Comparison of ENCODE assay signal across 8 cellular contexts in the genomic region with DNA sequence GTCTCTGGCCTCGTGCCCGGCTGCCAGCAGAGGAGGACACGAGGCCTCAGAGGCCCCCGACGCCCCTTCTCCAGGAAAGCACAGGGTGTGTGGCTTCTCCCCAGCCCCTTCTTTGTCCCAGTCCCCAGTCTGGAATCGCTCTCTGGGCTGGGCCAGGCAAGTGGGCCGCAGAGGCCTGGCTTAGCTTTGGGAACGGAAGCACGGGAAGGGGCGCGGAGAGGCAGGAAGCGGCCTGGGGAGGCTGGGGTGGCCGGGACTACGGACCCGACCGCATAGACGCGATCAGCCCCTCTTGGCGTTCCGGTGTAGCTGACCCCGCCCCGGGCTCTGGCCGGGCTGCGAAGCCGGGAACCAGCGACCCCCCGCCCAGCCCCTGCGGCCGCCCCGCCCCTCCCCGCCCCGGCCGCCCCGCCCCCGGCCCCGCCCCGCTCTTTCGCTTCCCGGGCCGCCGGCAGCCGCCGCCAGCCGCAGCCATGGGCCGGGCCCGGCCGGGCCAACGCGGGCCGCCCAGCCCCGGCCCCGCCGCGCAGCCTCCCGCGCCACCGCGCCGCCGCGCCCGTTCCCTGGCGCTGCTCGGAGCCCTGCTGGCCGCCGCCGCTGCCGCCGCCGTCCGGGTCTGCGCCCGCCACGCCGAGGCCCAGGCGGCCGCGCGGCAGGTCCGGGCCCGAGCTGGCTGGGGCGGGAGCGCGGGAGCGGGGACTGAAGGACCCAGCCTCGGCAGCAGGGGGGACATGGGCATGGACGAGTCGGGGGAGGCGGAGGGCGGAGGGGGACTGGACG. TPM values are rescaled to one million over a fixed set of nuclear protein-coding genes. Genes with fewer than 3 reads are reported as not detected.
DNase-seq lines count a peak whose midpoint lies in the region; ATAC-seq and TF ChIP-seq lines count a peak whose summit lies in the region.

A gene with protein sequence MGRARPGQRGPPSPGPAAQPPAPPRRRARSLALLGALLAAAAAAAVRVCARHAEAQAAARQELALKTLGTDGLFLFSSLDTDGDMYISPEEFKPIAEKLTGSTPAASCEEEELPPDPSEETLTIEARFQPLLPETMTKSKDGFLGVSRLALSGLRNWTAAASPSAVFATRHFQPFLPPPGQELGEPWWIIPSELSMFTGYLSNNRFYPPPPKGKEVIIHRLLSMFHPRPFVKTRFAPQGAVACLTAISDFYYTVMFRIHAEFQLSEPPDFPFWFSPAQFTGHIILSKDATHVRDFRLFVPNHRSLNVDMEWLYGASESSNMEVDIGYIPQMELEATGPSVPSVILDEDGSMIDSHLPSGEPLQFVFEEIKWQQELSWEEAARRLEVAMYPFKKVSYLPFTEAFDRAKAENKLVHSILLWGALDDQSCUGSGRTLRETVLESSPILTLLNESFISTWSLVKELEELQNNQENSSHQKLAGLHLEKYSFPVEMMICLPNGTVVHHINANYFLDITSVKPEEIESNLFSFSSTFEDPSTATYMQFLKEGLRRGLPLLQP (plus strand): TSS at position 436 of the 780 bp plus-strand sequence. CDS start 38 bp downstream, at position 474.

- 1 to 3% methylated on average over 38 to 82 of the region's 91 CpGs for WGBS in GM23248 (ENCODE audit: low coverage in 1 of 2, low lambda C conversion rate in 2 of 2, missing lambda C conversion rate in 2 of 2), 2 experiments
- WGBS in hepatocyte (ENCODE audit: low lambda C conversion rate, missing lambda C conversion rate): 8% methylated on average over 23 of the region's 91 CpGs

- no peaks in the 10 kb centered on the region for H3K27me3 ChIP-seq in GM23248 (replicated peaks; ENCODE audit: insufficient read depth)
- no peaks in the 10 kb centered on the region for H3K27me3 ChIP-seq in hepatocyte

- H3K79me2 ChIP-seq in GM23248 (ENCODE audit: insufficient read depth): peaks cover 24% of the 10 kb centered on the region
- H3K79me2 ChIP-seq in hepatocyte: peaks cover 30% of the 10 kb centered on the region

- in situ Hi-C loops in GM23248 (cut with MboI) (loop anchor here (10.0 to 25.0 kb wide), 2 partner anchors 185 to 563 kb away; a partner anchor contains a TSS), astrocyte of the spinal cord (cut with HindIII; ENCODE audit: low sequenced_read_pairs) (no loop called here)

- H3K4me2 ChIP-seq in GM23248 (ENCODE audit: unreplicated experiment) (peak within 1 kb of the TSS; percentile 90), hepatocyte (peak within 1 kb of the TSS; percentile 93)

- H3K9me3 ChIP-seq in GM23248 (ENCODE audit: low read depth): no peaks in the 10 kb centered on the region
- H3K9me3 ChIP-seq in hepatocyte (ENCODE audit: low read depth): no peaks in the 10 kb centered on the region

- no peak for TF ChIP-seq CTCF in astrocyte of the spinal cord (IDR thresholded peaks at IDR 0.05; ENCODE audit: low read depth, low read length)
- TF ChIP-seq CTCF in hepatocyte (IDR thresholded peaks at IDR 0.05; ENCODE audit: poor library complexity): no peak

- H3F3A ChIP-seq in GM23248 (ENCODE audit: insufficient read depth): peaks cover 28% of the 10 kb centered on the region

- H3K36me3 ChIP-seq in GM23248 (ENCODE audit: low read depth): no peaks in the 10 kb centered on the region
- no peaks in the 10 kb centered on the region for H3K36me3 ChIP-seq in hepatocyte (replicated peaks; ENCODE audit: insufficient read depth, low read depth)

- H2AFZ ChIP-seq in GM23248 (peak within 1 kb of the TSS; percentile 91), hepatocyte (peak within 1 kb of the TSS; percentile 78)

- peak; percentile 75 for DNase-seq in AG08395 (ENCODE audit: low spot score)
- DNase-seq in GM23248: peak; percentile 66
- DNase-seq in RPMI8226: peak; percentile 46
- peak; percentile 61 for DNase-seq in astrocyte of the spinal cord (ENCODE audit: low read depth, low spot score)
- DNase-seq in hepatocyte (ENCODE audit: low spot score): peak; percentile 75
- no peak for DNase-seq in pulmonary artery endothelial cell (ENCODE audit: low read depth, low spot score)

- H3K9me2 ChIP-seq in GM23248 (ENCODE audit: insufficient read depth) (no peaks in the 10 kb centered on the region), hepatocyte (replicated peaks; ENCODE audit: insufficient read depth) (no peaks in the 10 kb centered on the region)

- H3K27ac ChIP-seq in GM23248 (no peak within 1 kb of the TSS), hepatocyte (peak within 1 kb of the TSS; percentile 77)

- H3K4me1 ChIP-seq in GM23248 (ENCODE audit: insufficient read depth) (peaks cover 15% of the 10 kb centered on the region), hepatocyte (ENCODE audit: insufficient read depth) (peaks cover 30% of the 10 kb centered on the region)

- H3K4me3 ChIP-seq in GM23248: peak within 1 kb of the TSS; percentile 86
- peak within 1 kb of the TSS; percentile 58 for H3K4me3 ChIP-seq in astrocyte of the spinal cord (ENCODE audit: low read depth, low read length)
- peak within 1 kb of the TSS; percentile 77 for H3K4me3 ChIP-seq in hepatocyte

- H3K9ac ChIP-seq in GM23248: peak within 1 kb of the TSS; percentile 91

- ATAC-seq in GM18861 (IDR thresholded peaks at IDR 0.05; ENCODE audit: unreplicated experiment) (no peak), GM19324 (IDR thresholded peaks at IDR 0.05; ENCODE audit: low FRiP score, unreplicated experiment) (no peak)

- H4K20me1 ChIP-seq in GM23248 (ENCODE audit: insufficient read depth) (no peaks in the 10 kb centered on the region), hepatocyte (ENCODE audit: insufficient read depth, poor library complexity, severe bottlenecking) (no peaks in the 10 kb centered on the region)

RNA-seq across cellular contexts. Expression of the gene that starts here (rescaled TPM):
- total RNA-seq in GM23248 (2014; rRNA removed; shearing (Covaris generic)): 45.3 and 49.7 TPM in 2 replicates
- polyA plus RNA-seq in GM23248 (2016; fragmentation: Nextera tagmentation; extraction: Ambion mirVana) (8.3 and 9.0 TPM in 2 replicates), hepatocyte (37.7 and 39.5 TPM in 2 replicates)
- total RNA-seq in hepatocyte (18.5 and 26.7 TPM in 2 replicates), pulmonary artery endothelial cell (22.0 and 33.2 TPM in 2 replicates)
